Comparison of ENCODE assay signal across 9 cellular contexts in the genomic region with DNA sequence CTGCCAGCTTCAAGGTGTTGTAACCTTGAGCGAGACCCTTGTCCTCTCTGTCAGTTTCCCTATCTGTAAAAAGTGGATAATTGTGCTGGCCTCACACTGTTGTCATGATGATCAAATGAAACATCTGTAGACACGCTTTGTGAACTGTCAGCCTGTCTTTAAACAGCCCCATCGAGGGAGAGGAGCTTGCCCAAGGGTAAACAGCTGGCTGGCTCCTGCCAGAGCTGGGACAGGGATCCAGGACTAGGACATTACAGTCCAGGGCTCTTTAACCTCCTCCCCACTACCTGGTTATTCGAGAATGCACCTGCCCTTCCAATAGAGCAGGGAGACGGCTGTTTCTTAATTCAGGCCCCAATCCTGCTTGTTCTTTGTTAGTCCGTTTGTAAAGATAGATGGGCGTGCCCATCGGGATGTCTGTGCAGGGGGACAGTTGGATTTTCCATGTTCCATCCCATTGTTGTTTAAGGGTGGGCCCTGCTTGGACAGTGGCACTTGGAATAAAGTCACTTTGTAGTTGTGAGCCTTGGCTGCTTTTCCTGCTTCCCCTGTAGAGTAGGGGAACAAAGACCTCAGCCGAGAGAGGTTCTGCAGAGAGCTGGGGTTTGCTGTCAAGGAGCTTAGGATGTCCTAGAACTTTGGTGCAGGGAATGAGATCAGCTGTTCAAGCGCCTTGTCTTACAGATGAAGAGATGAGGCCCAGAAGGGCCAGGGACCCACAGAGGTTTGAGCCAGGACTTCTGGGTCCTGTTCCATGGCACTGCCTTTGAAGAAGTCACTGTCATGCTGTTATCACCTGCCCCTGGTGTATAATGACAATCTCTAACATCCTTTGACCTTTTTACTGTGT.
DNase-seq lines count a peak whose midpoint lies in the region; ATAC-seq and TF ChIP-seq lines count a peak whose summit lies in the region.
"Had no signal": no experiment of that assay in that cellular context is flagged by ENCODE, and none has a peak within 500 bp of the region (broad histone marks: within the 10 kb centered on the region; RNA-seq: fewer than 3 reads in every experiment).

No MANE protein-coding gene starts in this region.

- ATAC-seq in upper lobe of right lung, result no peak

- 58% methylated on average over 10 of the region's 10 CpGs for WGBS in mesenchymal stem cell

- no peak overlapping the region for H4K91ac ChIP-seq in mesenchymal stem cell (ENCODE audit: low read length)

- no peaks in the 10 kb centered on the region for H3K9me3 ChIP-seq in mesenchymal stem cell (ENCODE audit: control insufficient read depth, low read length)
- no peaks in the 10 kb centered on the region for H3K9me3 ChIP-seq in upper lobe of right lung

- H3K36me3 Mint-ChIP-seq in activated naive CD4-positive, alpha-beta T cell treated with anti-CD3 and anti-CD28 coated beads, Interleukin-2, amount 50 U/mL, for 24 hours, result no peaks in the 10 kb centered on the region
- peaks cover 7% of the 10 kb centered on the region for H3K36me3 Mint-ChIP-seq in brain

- H3K18ac ChIP-seq in mesenchymal stem cell (ENCODE audit: low read depth in 1 of 2, low read length in 2 of 2), result peak overlapping the region in 1 of 2 experiments; percentile 4

- H3K4me3 ChIP-seq in mesenchymal stem cell (ENCODE audit: insufficient read depth in 1 of 2, low read depth in 1 of 2, low read length in 2 of 2), result peak overlapping the region; percentile 75 to 99
- H3K4me3 ChIP-seq in upper lobe of right lung, result peak overlapping the region; percentile 88

- H3K4me1 ChIP-seq in mesenchymal stem cell (ENCODE audit: control insufficient read depth, insufficient read depth, low read depth, low read length), result peaks cover 44% of the 10 kb centered on the region
- peaks cover 56% of the 10 kb centered on the region for H3K4me1 ChIP-seq in upper lobe of right lung

- peak overlapping the region; percentile 91 for H3K4me3 Mint-ChIP-seq in activated naive CD4-positive, alpha-beta T cell treated with anti-CD3 and anti-CD28 coated beads, Interleukin-2, amount 50 U/mL, for 24 hours
- H3K4me3 Mint-ChIP-seq in brain, result peak overlapping the region; percentile 95 to 99 (median 99)

- H3K9me3 Mint-ChIP-seq in activated naive CD4-positive, alpha-beta T cell treated with anti-CD3 and anti-CD28 coated beads, Interleukin-2, amount 50 U/mL, for 24 hours, result no peaks in the 10 kb centered on the region
- H3K9me3 Mint-ChIP-seq in brain, result peaks cover 0 to 3% (median 0%) of the 10 kb centered on the region in 5 experiments

- no peak overlapping the region for H3K14ac ChIP-seq in mesenchymal stem cell (ENCODE audit: low read length in 2 of 2)

- H2BK120ac ChIP-seq in mesenchymal stem cell (ENCODE audit: low read depth, low read length), result no peak overlapping the region

- H2BK15ac ChIP-seq in mesenchymal stem cell (ENCODE audit: low read depth, poor library complexity, severe bottlenecking), result no peak overlapping the region

- no peak overlapping the region for H2BK5ac ChIP-seq in mesenchymal stem cell (ENCODE audit: low read depth, low read length, poor library complexity, severe bottlenecking)

- no peaks in the 10 kb centered on the region for H3K27me3 Mint-ChIP-seq in activated naive CD4-positive, alpha-beta T cell treated with anti-CD3 and anti-CD28 coated beads, Interleukin-2, amount 50 U/mL, for 24 hours
- peaks cover 15% of the 10 kb centered on the region for H3K27me3 Mint-ChIP-seq in brain

- H3K27ac ChIP-seq in mesenchymal stem cell (ENCODE audit: low read length, poor library complexity, severe bottlenecking) (peak overlapping the region; percentile 84), upper lobe of right lung (peak overlapping the region; percentile 91)

- H4K8ac ChIP-seq in mesenchymal stem cell (ENCODE audit: low read length), result no peak overlapping the region

- no peak for DNase-seq in activated naive CD4-positive, alpha-beta T cell treated with anti-CD3 and anti-CD28 coated beads, Interleukin-2, amount 50 U/mL, for 16 hours
- DNase-seq in mesenchymal stem cell (peak; percentile 37), upper lobe of right lung (no peak), NCI-H2081 treated with DMSO at 0.1 percent for 48 hours (lab: John Stamatoyannopoulos, UW) (no peak), NCI-H2227 treated with DMSO at 0.1 percent for 48 hours (lab: John Stamatoyannopoulos, UW) (no peak), NCI-H510A (lab: John Stamatoyannopoulos, UW) (no peak)
- DNase-seq: NCI-H345 had no signal

- intact Hi-C loops in upper lobe of right lung (cut with DNase I), result no loop called here

- H3K27ac Mint-ChIP-seq in activated naive CD4-positive, alpha-beta T cell treated with anti-CD3 and anti-CD28 coated beads, Interleukin-2, amount 50 U/mL, for 24 hours, result peak overlapping the region; percentile 65
- H3K27ac Mint-ChIP-seq in brain, result peak overlapping the region; percentile 98 to 99 (median 98)

- H2AK5ac ChIP-seq in mesenchymal stem cell (ENCODE audit: low read length, severe bottlenecking), result peak overlapping the region; percentile 37

- no peak overlapping the region for H3K4ac ChIP-seq in mesenchymal stem cell (ENCODE audit: low read depth in 1 of 2, low read length in 2 of 2)

- peak overlapping the region; percentile 100 for H3K9ac ChIP-seq in mesenchymal stem cell (ENCODE audit: low read length)

- H3K4me2 ChIP-seq in mesenchymal stem cell (ENCODE audit: low read length, poor library complexity, severe bottlenecking), result peak overlapping the region; percentile 93

- H3K36me3 ChIP-seq in mesenchymal stem cell (ENCODE audit: control insufficient read depth in 1 of 2, insufficient read depth in 2 of 2, low read depth in 1 of 2, low read length in 2 of 2) (peaks cover 10 to 14% of the 10 kb centered on the region in 2 experiments), upper lobe of right lung (no peaks in the 10 kb centered on the region)

- H3K79me1 ChIP-seq in mesenchymal stem cell (replicated peaks; ENCODE audit: low read length, poor library complexity, severe bottlenecking), result no peaks in the 10 kb centered on the region

- peak overlapping the region in 1 of 2 experiments; percentile 15 for H3K23ac ChIP-seq in mesenchymal stem cell (ENCODE audit: low read length in 2 of 2)

- no peak overlapping the region for H2BK12ac ChIP-seq in mesenchymal stem cell (ENCODE audit: low read length in 2 of 2)

- no peak overlapping the region for H2AFZ ChIP-seq in mesenchymal stem cell (ENCODE audit: low read depth, low read length)

- H3K27me3 ChIP-seq in mesenchymal stem cell (ENCODE audit: control insufficient read depth in 1 of 2, insufficient read depth in 1 of 2, low read length in 2 of 2) (no peaks in the 10 kb centered on the region), upper lobe of right lung (no peaks in the 10 kb centered on the region)

- no peak for TF ChIP-seq CTCF in brain (conservative IDR thresholded peaks at IDR 0.05)
- no peak for TF ChIP-seq CTCF in upper lobe of right lung (IDR thresholded peaks at IDR 0.05)

- peaks cover 71% of the 10 kb centered on the region for H3K4me1 Mint-ChIP-seq in activated naive CD4-positive, alpha-beta T cell treated with anti-CD3 and anti-CD28 coated beads, Interleukin-2, amount 50 U/mL, for 24 hours
- H3K4me1 Mint-ChIP-seq in brain, result peaks cover 63% of the 10 kb centered on the region
